8 cellular contexts compared by ENCODE assay signal in the genomic region with DNA sequence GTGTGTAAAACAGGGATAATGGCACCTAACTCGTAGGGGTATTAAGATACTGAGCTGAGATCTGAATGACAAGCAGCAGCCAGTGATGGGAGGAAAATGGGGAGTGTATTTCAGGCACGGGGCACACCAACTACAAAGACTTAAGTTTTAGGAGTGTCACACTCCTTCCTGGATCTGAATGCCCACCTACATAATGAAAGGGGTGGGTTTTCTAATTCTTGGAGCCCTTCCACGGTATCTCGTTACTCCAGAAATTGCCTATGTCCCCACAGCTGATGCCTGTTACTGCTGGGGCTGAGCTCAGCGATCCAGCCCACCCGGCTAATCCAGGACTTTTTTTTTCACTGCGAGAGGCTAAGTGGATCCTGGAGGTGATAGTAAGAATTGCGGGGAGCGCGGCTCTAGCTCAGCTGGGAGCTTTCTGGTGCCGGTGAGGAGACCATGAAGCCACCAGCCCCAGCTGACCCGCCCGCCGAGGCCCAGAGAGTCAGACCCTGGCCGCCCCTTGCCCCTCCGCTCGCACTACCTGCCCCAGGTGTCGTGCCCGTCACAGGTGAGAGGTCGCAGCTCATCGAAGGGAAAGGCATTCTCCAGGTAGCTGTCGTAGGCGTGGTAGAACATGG. TPM values are rescaled to one million over a fixed set of nuclear protein-coding genes. Genes with fewer than 3 reads are reported as not detected.
DNase-seq lines count a peak whose midpoint lies in the region; ATAC-seq and TF ChIP-seq lines count a peak whose summit lies in the region.

No MANE protein-coding gene starts in this region.

- peaks cover 17% of the 10 kb centered on the region for H3K36me3 ChIP-seq in DOHH2 (ENCODE audit: control insufficient read depth, low read length)
- peaks cover 0 to 22% of the 10 kb centered on the region in 2 experiments; a peak in 2 of 3 replicates for H3K36me3 ChIP-seq in HEK293 (ENCODE audit: control insufficient read depth in 2 of 2, insufficient read depth in 1 of 2, low read length in 2 of 2)

- peaks cover 5% of the 10 kb centered on the region for H3F3A ChIP-seq in DOHH2 (ENCODE audit: control insufficient read depth, insufficient read depth)

- POLR2A ChIA-PET in HEK293 (lab: Yijun Ruan, JAX) = interaction anchor here (0.5 to 2.4 kb wide), 6 partner anchors 22 to 310 kb away, joined by 3 to 12 read pairs (median 4); a partner anchor contains a TSS

- DNase-seq in SK-N-DZ (ENCODE audit: low spot score) = peak; percentile 52
- DNase-seq in ecto neural progenitor cell (ENCODE audit: low spot score) = peak; percentile 60
- no peak for DNase-seq in NCI-H128 (lab: John Stamatoyannopoulos, UW; ENCODE audit: unreplicated experiment)

- H3K27me3 ChIP-seq in DOHH2 (ENCODE audit: control insufficient read depth, low read length) (no peaks in the 10 kb centered on the region), mononuclear cell (ENCODE audit: insufficient read depth, low read length) (no peaks in the 10 kb centered on the region)

- TF ChIP-seq CTCF in DOHH2 (IDR thresholded peaks at IDR 0.05; ENCODE audit: low read depth, low read length, poor library complexity, severe bottlenecking) (no peak), HEK293 (tag by site-specific recombination; IDR thresholded peaks at IDR 0.05) (no peak)

- H3K4me1 ChIP-seq in DOHH2 (ENCODE audit: control insufficient read depth, low read length) (peaks cover 27% of the 10 kb centered on the region), HEK293 (ENCODE audit: control insufficient read depth, insufficient read depth, low read length) (no peaks in the 10 kb centered on the region), mononuclear cell (ENCODE audit: insufficient read depth, low read length) (peaks cover 44% of the 10 kb centered on the region)

- H3K4me3 ChIP-seq in DOHH2 (ENCODE audit: low read length) (peak overlapping the region; percentile 78), HEK293 (ENCODE audit: low read depth, low read length) (peak overlapping the region; percentile 78), mononuclear cell (ENCODE audit: low read length) (peak overlapping the region; percentile 90)

- CTCF ChIA-PET in HEK293 (lab: Yijun Ruan, JAX) = interaction anchor here (0.6 to 11.0 kb wide), 19 partner anchors 12 to 330 kb away, joined by 3 to 150 read pairs (median 4); no protein-coding TSS in a partner anchor

- no peak for ATAC-seq in GM19328 (IDR thresholded peaks at IDR 0.05; ENCODE audit: unreplicated experiment)
- no peak for ATAC-seq in GM18517 (IDR thresholded peaks at IDR 0.05; ENCODE audit: unreplicated experiment)

- peaks cover 8% of the 10 kb centered on the region for H3K79me2 ChIP-seq in DOHH2 (ENCODE audit: control insufficient read depth, low read length)

- H3K9me3 ChIP-seq in DOHH2 (ENCODE audit: control insufficient read depth, insufficient read depth, low read length) = no peaks in the 10 kb centered on the region
- H3K9me3 ChIP-seq in HEK293 (ENCODE audit: control insufficient read depth, insufficient read depth, low read depth, low read length) = no peaks in the 10 kb centered on the region
- no peaks in the 10 kb centered on the region for H3K9me3 ChIP-seq in mononuclear cell (ENCODE audit: low read depth, low read length)

- H3K4me2 ChIP-seq in DOHH2 (ENCODE audit: low read length) = peak overlapping the region; percentile 88

- H4K20me1 ChIP-seq in DOHH2 (ENCODE audit: control insufficient read depth, insufficient read depth, low read depth, low read length) = no peaks in the 10 kb centered on the region

- H3K27ac ChIP-seq in DOHH2 (ENCODE audit: low read depth, low read length) (no peak overlapping the region), HEK293 (ENCODE audit: extremely low read depth, low read depth, low read length) (no peak overlapping the region; the same call in 1 of the 2 replicates)

- H3K9me2 ChIP-seq in DOHH2 (replicated peaks; ENCODE audit: control insufficient read depth, low read length) = no peaks in the 10 kb centered on the region

TF ChIP-seq in HEK293, 187 proteins besides CTCF, POLR2A, EP300 and RAD21 (continues in another document):
- TF ChIP-seq SP2 (tag by site-specific recombination; IDR thresholded peaks at IDR 0.05) (no peak; the same call in 1 of the 2 replicates), ZNF600 (tag by site-specific recombination; IDR thresholded peaks at IDR 0.05) (no peak), ZNF747 (tag by site-specific recombination; IDR thresholded peaks at IDR 0.05) (no peak), ZNF302 (tag by site-specific recombination; IDR thresholded peaks at IDR 0.05; ENCODE audit: low read depth) (no peak), ZFP69B (tag by site-specific recombination; IDR thresholded peaks at IDR 0.05) (no peak), HOXA7 (CRISPR knock-in tag; IDR thresholded peaks at IDR 0.05; ENCODE audit: borderline replicate concordance) (no peak), KLF10 (tag by site-specific recombination; IDR thresholded peaks at IDR 0.05) (no peak), ZNF623 (tag by site-specific recombination; IDR thresholded peaks at IDR 0.05) (no peak), GLIS1 (tag by site-specific recombination; IDR thresholded peaks at IDR 0.05) (no peak), ZBTB48 (tag by site-specific recombination; IDR thresholded peaks at IDR 0.05) (no peak), ZNF501 (tag by site-specific recombination; IDR thresholded peaks at IDR 0.05) (no peak), ZEB2 (tag by site-specific recombination; IDR thresholded peaks at IDR 0.05) (peak; percentile 59), WT1 (tag by site-specific recombination; IDR thresholded peaks at IDR 0.05) (peak; percentile 41; the same call in 1 of the 2 replicates), ZNF571 (tag by site-specific recombination; IDR thresholded peaks at IDR 0.05) (no peak), ZSCAN30 (tag by site-specific recombination; IDR thresholded peaks at IDR 0.05) (no peak)
- TF ChIP-seq, protein P1, sequence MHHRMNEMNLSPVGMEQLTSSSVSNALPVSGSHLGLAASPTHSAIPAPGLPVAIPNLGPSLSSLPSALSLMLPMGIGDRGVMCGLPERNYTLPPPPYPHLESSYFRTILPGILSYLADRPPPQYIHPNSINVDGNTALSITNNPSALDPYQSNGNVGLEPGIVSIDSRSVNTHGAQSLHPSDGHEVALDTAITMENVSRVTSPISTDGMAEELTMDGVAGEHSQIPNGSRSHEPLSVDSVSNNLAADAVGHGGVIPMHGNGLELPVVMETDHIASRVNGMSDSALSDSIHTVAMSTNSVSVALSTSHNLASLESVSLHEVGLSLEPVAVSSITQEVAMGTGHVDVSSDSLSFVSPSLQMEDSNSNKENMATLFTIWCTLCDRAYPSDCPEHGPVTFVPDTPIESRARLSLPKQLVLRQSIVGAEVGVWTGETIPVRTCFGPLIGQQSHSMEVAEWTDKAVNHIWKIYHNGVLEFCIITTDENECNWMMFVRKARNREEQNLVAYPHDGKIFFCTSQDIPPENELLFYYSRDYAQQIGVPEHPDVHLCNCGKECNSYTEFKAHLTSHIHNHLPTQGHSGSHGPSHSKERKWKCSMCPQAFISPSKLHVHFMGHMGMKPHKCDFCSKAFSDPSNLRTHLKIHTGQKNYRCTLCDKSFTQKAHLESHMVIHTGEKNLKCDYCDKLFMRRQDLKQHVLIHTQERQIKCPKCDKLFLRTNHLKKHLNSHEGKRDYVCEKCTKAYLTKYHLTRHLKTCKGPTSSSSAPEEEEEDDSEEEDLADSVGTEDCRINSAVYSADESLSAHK (tag by site-specific recombination; IDR thresholded peaks at IDR 0.05) = no peak
- TF ChIP-seq, protein P2, sequence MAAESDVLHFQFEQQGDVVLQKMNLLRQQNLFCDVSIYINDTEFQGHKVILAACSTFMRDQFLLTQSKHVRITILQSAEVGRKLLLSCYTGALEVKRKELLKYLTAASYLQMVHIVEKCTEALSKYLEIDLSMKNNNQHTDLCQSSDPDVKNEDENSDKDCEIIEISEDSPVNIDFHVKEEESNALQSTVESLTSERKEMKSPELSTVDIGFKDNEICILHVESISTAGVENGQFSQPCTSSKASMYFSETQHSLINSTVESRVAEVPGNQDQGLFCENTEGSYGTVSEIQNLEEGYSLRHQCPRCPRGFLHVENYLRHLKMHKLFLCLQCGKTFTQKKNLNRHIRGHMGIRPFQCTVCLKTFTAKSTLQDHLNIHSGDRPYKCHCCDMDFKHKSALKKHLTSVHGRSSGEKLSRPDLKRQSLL (tag by site-specific recombination; IDR thresholded peaks at IDR 0.05) = peak; percentile 27; the same call in 1 of the 2 replicates
- TF ChIP-seq, protein P3, sequence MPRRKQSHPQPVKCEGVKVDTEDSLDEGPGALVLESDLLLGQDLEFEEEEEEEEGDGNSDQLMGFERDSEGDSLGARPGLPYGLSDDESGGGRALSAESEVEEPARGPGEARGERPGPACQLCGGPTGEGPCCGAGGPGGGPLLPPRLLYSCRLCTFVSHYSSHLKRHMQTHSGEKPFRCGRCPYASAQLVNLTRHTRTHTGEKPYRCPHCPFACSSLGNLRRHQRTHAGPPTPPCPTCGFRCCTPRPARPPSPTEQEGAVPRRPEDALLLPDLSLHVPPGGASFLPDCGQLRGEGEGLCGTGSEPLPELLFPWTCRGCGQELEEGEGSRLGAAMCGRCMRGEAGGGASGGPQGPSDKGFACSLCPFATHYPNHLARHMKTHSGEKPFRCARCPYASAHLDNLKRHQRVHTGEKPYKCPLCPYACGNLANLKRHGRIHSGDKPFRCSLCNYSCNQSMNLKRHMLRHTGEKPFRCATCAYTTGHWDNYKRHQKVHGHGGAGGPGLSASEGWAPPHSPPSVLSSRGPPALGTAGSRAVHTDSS (tag by site-specific recombination; IDR thresholded peaks at IDR 0.05) = no peak

RNA-seq across cellular contexts. Expression of a gene that starts 0.7 kb away (rescaled TPM):
- polyA plus RNA-seq in SK-N-DZ (2014; cell fraction: cytosol; rRNA removed) = 20.0 and 21.7 TPM in 2 replicates
- 9.9 and 11.6 TPM in 2 replicates for polyA plus RNA-seq in SK-N-DZ (2014; cell fraction: nucleus; rRNA removed)
- total RNA-seq in mononuclear cell = 19.5 TPM

RNA-seq across cellular contexts. Expression of a gene that starts 25.5 kb away (rescaled TPM):
- 4.0 and 8.2 TPM in 2 replicates for polyA plus RNA-seq in SK-N-DZ (2014; cell fraction: cytosol; rRNA removed)
- 2.0 and 2.3 TPM in 2 replicates for polyA plus RNA-seq in SK-N-DZ (2014; cell fraction: nucleus; rRNA removed)
- 1.2 TPM for total RNA-seq in mononuclear cell

RNA-seq across cellular contexts. Expression of a gene that starts 53.8 kb away (rescaled TPM):
- 76.9 and 82.4 TPM in 2 replicates for polyA plus RNA-seq in SK-N-DZ (2014; cell fraction: cytosol; rRNA removed)
- polyA plus RNA-seq in SK-N-DZ (2014; cell fraction: nucleus; rRNA removed) = 147 and 165 TPM in 2 replicates
- 55.3 TPM for total RNA-seq in mononuclear cell
